In the genomic region with DNA sequence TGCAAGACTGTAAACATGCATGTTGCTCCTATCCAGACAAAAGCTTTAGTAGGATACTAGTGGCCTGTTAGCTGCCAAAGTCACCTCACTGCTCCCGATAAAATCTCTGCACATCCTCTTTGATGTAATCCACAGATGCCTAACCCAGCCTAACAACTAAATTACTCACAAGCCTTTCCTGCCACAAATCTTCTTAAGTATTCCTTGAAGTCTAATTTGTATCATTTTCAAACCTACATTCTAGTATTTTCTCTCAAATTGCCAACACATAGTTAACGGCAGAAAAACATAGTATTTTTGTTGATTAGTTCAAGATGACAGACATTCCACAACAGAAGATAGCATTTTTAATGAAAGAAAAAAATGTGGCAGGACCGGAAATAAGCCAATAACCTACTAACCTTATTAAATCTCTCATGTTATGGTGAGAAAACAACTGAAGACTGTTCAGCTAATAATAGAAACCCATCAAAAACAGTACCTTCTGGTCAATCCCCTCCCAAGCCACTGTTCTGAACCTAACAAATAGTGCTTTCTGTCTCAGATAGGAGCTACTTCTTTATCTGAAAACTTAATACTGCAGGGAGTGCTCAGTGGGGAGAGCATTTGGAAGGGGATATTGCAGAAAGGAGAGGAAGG, we compare ENCODE assay signal across 11 cellular contexts. TPM values are rescaled to one million over a fixed set of nuclear protein-coding genes. Genes with fewer than 3 reads are reported as not detected.
DNase-seq lines count a peak whose midpoint lies in the region; ATAC-seq and TF ChIP-seq lines count a peak whose summit lies in the region.
"Had no signal": no experiment of that assay in that cellular context is flagged by ENCODE, and none has a peak within 500 bp of the region (broad histone marks: within the 10 kb centered on the region; RNA-seq: fewer than 3 reads in every experiment).

A gene with protein sequence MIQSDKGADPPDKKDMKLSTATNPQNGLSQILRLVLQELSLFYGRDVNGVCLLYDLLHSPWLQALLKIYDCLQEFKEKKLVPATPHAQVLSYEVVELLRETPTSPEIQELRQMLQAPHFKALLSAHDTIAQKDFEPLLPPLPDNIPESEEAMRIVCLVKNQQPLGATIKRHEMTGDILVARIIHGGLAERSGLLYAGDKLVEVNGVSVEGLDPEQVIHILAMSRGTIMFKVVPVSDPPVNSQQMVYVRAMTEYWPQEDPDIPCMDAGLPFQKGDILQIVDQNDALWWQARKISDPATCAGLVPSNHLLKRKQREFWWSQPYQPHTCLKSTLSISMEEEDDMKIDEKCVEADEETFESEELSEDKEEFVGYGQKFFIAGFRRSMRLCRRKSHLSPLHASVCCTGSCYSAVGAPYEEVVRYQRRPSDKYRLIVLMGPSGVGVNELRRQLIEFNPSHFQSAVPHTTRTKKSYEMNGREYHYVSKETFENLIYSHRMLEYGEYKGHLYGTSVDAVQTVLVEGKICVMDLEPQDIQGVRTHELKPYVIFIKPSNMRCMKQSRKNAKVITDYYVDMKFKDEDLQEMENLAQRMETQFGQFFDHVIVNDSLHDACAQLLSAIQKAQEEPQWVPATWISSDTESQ (minus strand): TSS at position 57 of the 639 bp plus-strand sequence. CDS start 4,690 bp downstream, outside the sequence.

- H3K36me3 ChIP-seq in mesodermal cell (ENCODE audit: control insufficient read depth, insufficient read depth, low read length), result peaks cover 26% of the 10 kb centered on the region

- DNase-seq in COLO829 (ENCODE audit: low spot score) (peak; percentile 51), LNCaP clone FGC (ENCODE audit: low read depth) (peak; percentile 38), cerebellar cortex (ENCODE audit: low spot score) (peak; percentile 87), DMS114 treated with DMSO at 0.1 percent for 48 hours (lab: John Stamatoyannopoulos, UW; ENCODE audit: unreplicated experiment) (no peak)
- no peak for DNase-seq in stimulated activated CD4-positive, alpha-beta T cell treated with anti-CD3 and anti-CD28 coated beads, Interleukin-12 subunit alpha, Interleukin-12 subunit beta, amount 100 ng/mL, for 4 hours
- DNase-seq: activated T-cell treated with anti-CD3 and anti-CD28 coated beads, Interleukin-2, amount 50 U/mL, for 48 hours; KBM-7; NCI-H510A treated with DMSO at 0.1 percent for 48 hours had no signal

- ATAC-seq in GM18520 (IDR thresholded peaks at IDR 0.05; ENCODE audit: unreplicated experiment) (no peak), GM18861 (IDR thresholded peaks at IDR 0.05; ENCODE audit: unreplicated experiment) (no peak)

- H3K4me3 ChIP-seq in LNCaP clone FGC (ENCODE audit: low read depth, low read length) (no peak within 1 kb of the TSS), mesodermal cell (ENCODE audit: extremely low read depth, insufficient read depth, low read length, poor library complexity, severe bottlenecking) (no peak within 1 kb of the TSS)

- no peak for TF ChIP-seq CTCF in LNCaP clone FGC (IDR thresholded peaks at IDR 0.05; ENCODE audit: control insufficient read depth, extremely low read depth, insufficient read depth)

- H3K9me3 ChIP-seq in mesodermal cell (ENCODE audit: control insufficient read depth, low read length), result no peaks in the 10 kb centered on the region

- H3K27ac ChIP-seq in mesodermal cell (ENCODE audit: low read depth, low read length, severe bottlenecking), result peak within 1 kb of the TSS; percentile 92

- 71 to 80% methylated on average over 1 of the region's 3 CpGs for WGBS in mesodermal cell (ENCODE audit: insufficient coverage in 2 of 2), 2 experiments

- peaks cover 53% of the 10 kb centered on the region for H3K4me1 ChIP-seq in mesodermal cell (ENCODE audit: control insufficient read depth, insufficient read depth, low read length, poor library complexity, severe bottlenecking)

RNA-seq across cellular contexts. Expression of the gene that starts here (rescaled TPM):
- 0.48 TPM for polyA plus RNA-seq in mesodermal cell (2013, experiment 1 of 2)
- polyA plus RNA-seq in mesodermal cell (2013, experiment 2 of 2), result 0.76 TPM

Comparison
In these comparisons a context has a peak if more than half of its experiments do, and no peak if none do; other contexts are left out.
1. DNase-seq: peak in COLO829 (single experiment), LNCaP clone FGC (single experiment) and cerebellar cortex (single experiment); none in DMS114 treated with DMSO at 0.1 percent for 48 hours (single experiment) and stimulated activated CD4-positive, alpha-beta T cell treated with anti-CD3 and anti-CD28 coated beads, Interleukin-12 subunit alpha, Interleukin-12 subunit beta, amount 100 ng/mL, for 4 hours (single experiment).